In the genomic region with DNA sequence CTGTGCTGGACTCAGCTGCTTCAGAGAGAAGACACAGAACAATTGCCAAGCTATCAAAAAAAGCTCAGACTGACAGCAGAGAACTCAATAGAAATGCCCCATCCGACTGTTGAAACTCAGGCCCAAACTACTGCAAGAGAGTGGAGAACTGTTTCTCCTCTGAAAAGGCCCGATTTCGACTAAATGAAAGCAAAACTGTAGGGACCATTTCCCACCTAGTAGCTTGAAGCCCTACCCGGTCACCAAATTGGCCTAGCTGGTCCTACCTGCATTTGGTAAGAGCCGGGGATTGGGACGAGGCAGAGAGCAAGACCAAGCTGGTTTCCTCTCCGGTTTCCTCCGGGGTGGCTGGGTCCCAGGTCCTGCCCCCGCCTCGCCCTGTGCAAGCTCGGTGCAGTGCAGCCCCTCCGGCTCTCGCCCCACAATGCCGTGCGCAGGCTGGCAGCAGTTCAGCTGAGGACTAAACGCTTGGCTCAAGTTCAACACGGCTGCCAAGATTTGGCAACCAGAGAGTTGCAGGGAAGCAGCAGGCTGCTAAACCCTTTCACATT, we compare ENCODE assay signal across 10 cellular contexts.
A peak's percentile ranks its signal among the peaks of the same experiment; 100 is the strongest.
DNase-seq lines count a peak whose midpoint lies in the region; ATAC-seq lines count a peak whose summit lies in the region.
"Had no signal": no experiment of that assay in that cellular context is flagged by ENCODE, and none has a peak within 500 bp of the region (broad histone marks: within the 10 kb centered on the region; RNA-seq: fewer than 3 reads in every experiment).

No MANE protein-coding gene starts in this region.

- peak overlapping the region; percentile 91 for H3K4me3 Mint-ChIP-seq in activated T-helper 2 cell treated with anti-CD3 and anti-CD28 coated beads, Interferon-gamma antibody, Interleukin-2, Interleukin-4, amounts not matched to agents 10 μg/mL and 5 μg/mL and 100 μg/mL, durations not matched to agents 14 hours and 24 hours and 36 hours (ENCODE audit: low read depth)

- H3K27me3 Mint-ChIP-seq in activated T-helper 2 cell treated with anti-CD3 and anti-CD28 coated beads, Interferon-gamma antibody, Interleukin-2, Interleukin-4, amounts not matched to agents 10 μg/mL and 5 μg/mL and 100 μg/mL, durations not matched to agents 14 hours and 24 hours and 36 hours (ENCODE audit: low read depth), result no peaks in the 10 kb centered on the region

- peak overlapping the region; percentile 95 for H3K27ac Mint-ChIP-seq in activated T-helper 2 cell treated with anti-CD3 and anti-CD28 coated beads, Interferon-gamma antibody, Interleukin-2, Interleukin-4, amounts not matched to agents 10 μg/mL and 5 μg/mL and 100 μg/mL, durations not matched to agents 14 hours and 24 hours and 36 hours

- peaks cover 52% of the 10 kb centered on the region for H3K4me1 Mint-ChIP-seq in activated T-helper 2 cell treated with anti-CD3 and anti-CD28 coated beads, Interferon-gamma antibody, Interleukin-2, Interleukin-4, amounts not matched to agents 10 μg/mL and 5 μg/mL and 100 μg/mL, durations not matched to agents 14 hours and 24 hours and 36 hours (ENCODE audit: low read depth)

- no peaks in the 10 kb centered on the region for H3K9me3 Mint-ChIP-seq in activated T-helper 2 cell treated with anti-CD3 and anti-CD28 coated beads, Interferon-gamma antibody, Interleukin-2, Interleukin-4, amounts not matched to agents 10 μg/mL and 5 μg/mL and 100 μg/mL, durations not matched to agents 14 hours and 24 hours and 36 hours

- DNase-seq in Ammon's horn (ENCODE audit: low spot score) (peak; percentile 79), NCI-H69 (lab: John Stamatoyannopoulos, UW) (peak; percentile 91), Right ventricle myocardium inferior (ENCODE audit: missing footprints) (peak; percentile 88), cortex of kidney (lab: John Stamatoyannopoulos, UW) (no peak), GDM1 (lab: John Stamatoyannopoulos, UW) (no peak)
- DNase-seq in activated T-helper 2 cell treated with anti-CD3 and anti-CD28 coated beads, Interferon-gamma antibody, Interleukin-2, Interleukin-4, amounts not matched to agents 10 μg/mL and 5 μg/mL and 100 μg/mL, durations not matched to agents 14 hours and 24 hours and 36 hours (ENCODE audit: low spot score), result peak; percentile 69

- peak overlapping the region in 20 of 21 experiments; percentile 58 to 96 (median 80) for H3K27ac ChIP-seq in skin epidermis
- H3K27ac ChIP-seq: C4-2B had no signal

- H3K4me3 ChIP-seq in skin epidermis, result peak overlapping the region; percentile 10 to 36 (median 30)

- ATAC-seq in Right ventricle myocardium inferior (peak; percentile 90), GM19463 (IDR thresholded peaks at IDR 0.05; ENCODE audit: unreplicated experiment) (no peak)
- ATAC-seq: Panc1 had no signal

- intact Hi-C loops in activated T-helper 2 cell treated with anti-CD3 and anti-CD28 coated beads, Interferon-gamma antibody, Interleukin-2, Interleukin-4, amounts not matched to agents 10 μg/mL and 5 μg/mL and 100 μg/mL, durations not matched to agents 14 hours and 24 hours and 36 hours (cut with micrococcal nuclease), result loop anchor here (1.0 to 10.0 kb wide), 13 partner anchors 17 to 1295 kb away; partner anchors contain the start of gene BCL11B
- intact Hi-C loops in Right ventricle myocardium inferior (cut with DNase I), result no loop called here

- H3K36me3 Mint-ChIP-seq in activated T-helper 2 cell treated with anti-CD3 and anti-CD28 coated beads, Interferon-gamma antibody, Interleukin-2, Interleukin-4, amounts not matched to agents 10 μg/mL and 5 μg/mL and 100 μg/mL, durations not matched to agents 14 hours and 24 hours and 36 hours (ENCODE audit: low read depth), result peaks cover 28% of the 10 kb centered on the region

Comparison
In these comparisons a context has a peak if more than half of its experiments do, and no peak if none do; other contexts are left out.
1. DNase-seq: peak in Ammon's horn (single experiment), NCI-H69 (single experiment), activated T-helper 2 cell treated with anti-CD3 and anti-CD28 coated beads, Interferon-gamma antibody, Interleukin-2, Interleukin-4, amounts not matched to agents 10 μg/mL and 5 μg/mL and 100 μg/mL, durations not matched to agents 14 hours and 24 hours and 36 hours (single experiment) and Right ventricle myocardium inferior (single experiment); none in cortex of kidney (single experiment) and GDM1 (single experiment).